In genomic region chr7:78213402-78213801, GRCh38 we compare ENCODE assay signal across 34 cellular contexts.
"Had no signal": no experiment of that assay in that cellular context is flagged by ENCODE, and none has a peak within 500 bp of the region (broad histone marks: within the 10 kb centered on the region; RNA-seq: fewer than 3 reads in every experiment).

No MANE protein-coding gene starts in this region.

- H3K27ac ChIP-seq: KMS-11 had no signal

- H3K36me3 ChIP-seq: MG63 had no signal

- H3K9me3 ChIP-seq: MG63 had no signal

- H3K4me3 ChIP-seq: MG63 had no signal

- H3K27me3 ChIP-seq: MG63 had no signal

- DNase-seq: Karpas-422, Kasumi-1, MG63, MM.1S, MV-4-11, NCI-H1048, NCI-H1092, NCI-H1092 treated with DMSO at 0.1 percent for 48 hours, NCI-H1105, NCI-H1105 treated with DMSO at 0.1 percent for 48 hours, NCI-H1417, NCI-H1417 treated with DMSO at 0.1 percent for 48 hours, NCI-H1436, NCI-H1436 treated with DMSO at 0.1 percent for 48 hours, NCI-H146, NCI-H1694, NCI-H1694 treated with DMSO at 0.1 percent for 48 hours, NCI-H187, NCI-H187 treated with DMSO at 0.1 percent for 48 hours, NCI-H1930, NCI-H2029, NCI-H2029 treated with DMSO at 0.1 percent for 48 hours, NCI-H2081, NCI-H2081 treated with DMSO at 0.1 percent for 48 hours, NCI-H2107, NCI-H2171, NCI-H2171 treated with DMSO at 0.1 percent for 48 hours, NCI-H2227 treated with DMSO at 0.1 percent for 48 hours, NCI-H226, NCI-H345, NCI-H446, NCI-H446 treated with DMSO at 0.1 percent for 48 hours, NCI-H510A had no signal
